ENCODE assay signal across 1 cellular context in the genomic region with DNA sequence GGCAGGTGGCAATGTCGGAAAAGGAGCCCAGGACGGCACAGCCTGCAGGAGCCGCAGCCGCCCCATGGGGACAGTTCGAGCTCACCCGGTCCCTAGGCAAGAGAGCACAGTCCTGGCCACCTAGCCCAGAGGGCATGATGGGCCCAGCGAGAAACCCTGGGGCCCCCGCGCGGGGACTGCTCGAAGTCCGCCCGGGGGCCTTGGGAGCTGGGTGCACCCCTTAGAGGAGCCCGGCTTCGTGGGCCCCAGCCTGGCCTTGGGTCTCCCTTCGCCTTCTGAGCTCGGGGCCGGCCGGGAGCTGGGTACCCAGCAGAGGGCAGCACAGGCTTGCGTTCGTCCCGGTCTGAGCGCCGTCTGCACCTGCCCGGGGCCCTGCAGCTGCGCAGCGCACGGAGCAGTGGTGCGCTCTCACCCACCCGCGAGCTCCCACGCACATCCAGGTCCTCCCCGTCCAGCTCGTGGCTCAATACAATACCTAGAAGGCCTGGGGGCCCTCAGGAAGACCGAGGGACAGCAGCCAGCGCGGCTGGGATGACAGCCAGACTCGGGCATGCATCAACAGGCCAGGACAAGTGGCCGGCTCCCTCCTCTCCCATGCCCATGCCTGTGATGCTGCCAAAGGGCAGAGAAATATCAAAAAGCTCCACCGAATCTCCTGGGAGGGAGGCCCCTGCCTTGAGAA.
TF ChIP-seq lines count a peak whose summit lies in the region.

No MANE protein-coding gene starts in this region.

TF ChIP-seq in HepG2, 621 proteins besides CTCF, POLR2A, EP300 and RAD21 (continued from another document and continues in another):
- TF ChIP-seq, protein P1, sequence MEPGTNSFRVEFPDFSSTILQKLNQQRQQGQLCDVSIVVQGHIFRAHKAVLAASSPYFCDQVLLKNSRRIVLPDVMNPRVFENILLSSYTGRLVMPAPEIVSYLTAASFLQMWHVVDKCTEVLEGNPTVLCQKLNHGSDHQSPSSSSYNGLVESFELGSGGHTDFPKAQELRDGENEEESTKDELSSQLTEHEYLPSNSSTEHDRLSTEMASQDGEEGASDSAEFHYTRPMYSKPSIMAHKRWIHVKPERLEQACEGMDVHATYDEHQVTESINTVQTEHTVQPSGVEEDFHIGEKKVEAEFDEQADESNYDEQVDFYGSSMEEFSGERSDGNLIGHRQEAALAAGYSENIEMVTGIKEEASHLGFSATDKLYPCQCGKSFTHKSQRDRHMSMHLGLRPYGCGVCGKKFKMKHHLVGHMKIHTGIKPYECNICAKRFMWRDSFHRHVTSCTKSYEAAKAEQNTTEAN (CRISPR knock-in tag; conservative IDR thresholded peaks at IDR 0.05) = no peak
- TF ChIP-seq, protein P2, sequence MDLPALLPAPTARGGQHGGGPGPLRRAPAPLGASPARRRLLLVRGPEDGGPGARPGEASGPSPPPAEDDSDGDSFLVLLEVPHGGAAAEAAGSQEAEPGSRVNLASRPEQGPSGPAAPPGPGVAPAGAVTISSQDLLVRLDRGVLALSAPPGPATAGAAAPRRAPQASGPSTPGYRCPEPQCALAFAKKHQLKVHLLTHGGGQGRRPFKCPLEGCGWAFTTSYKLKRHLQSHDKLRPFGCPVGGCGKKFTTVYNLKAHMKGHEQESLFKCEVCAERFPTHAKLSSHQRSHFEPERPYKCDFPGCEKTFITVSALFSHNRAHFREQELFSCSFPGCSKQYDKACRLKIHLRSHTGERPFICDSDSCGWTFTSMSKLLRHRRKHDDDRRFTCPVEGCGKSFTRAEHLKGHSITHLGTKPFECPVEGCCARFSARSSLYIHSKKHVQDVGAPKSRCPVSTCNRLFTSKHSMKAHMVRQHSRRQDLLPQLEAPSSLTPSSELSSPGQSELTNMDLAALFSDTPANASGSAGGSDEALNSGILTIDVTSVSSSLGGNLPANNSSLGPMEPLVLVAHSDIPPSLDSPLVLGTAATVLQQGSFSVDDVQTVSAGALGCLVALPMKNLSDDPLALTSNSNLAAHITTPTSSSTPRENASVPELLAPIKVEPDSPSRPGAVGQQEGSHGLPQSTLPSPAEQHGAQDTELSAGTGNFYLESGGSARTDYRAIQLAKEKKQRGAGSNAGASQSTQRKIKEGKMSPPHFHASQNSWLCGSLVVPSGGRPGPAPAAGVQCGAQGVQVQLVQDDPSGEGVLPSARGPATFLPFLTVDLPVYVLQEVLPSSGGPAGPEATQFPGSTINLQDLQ (CRISPR knock-in tag; IDR thresholded peaks at IDR 0.05) = no peak
- TF ChIP-seq ZNF788 (CRISPR knock-in tag; IDR thresholded peaks at IDR 0.05; ENCODE audit: borderline replicate concordance) = no peak; the same call in 1 of the 2 replicates
- TF ChIP-seq MXI1 (IDR thresholded peaks at IDR 0.05; ENCODE audit: borderline replicate concordance, low read depth, low read length) = no peak
- no peak for TF ChIP-seq TCF7 (IDR thresholded peaks at IDR 0.05; ENCODE audit: low read depth)
- TF ChIP-seq, protein P3, sequence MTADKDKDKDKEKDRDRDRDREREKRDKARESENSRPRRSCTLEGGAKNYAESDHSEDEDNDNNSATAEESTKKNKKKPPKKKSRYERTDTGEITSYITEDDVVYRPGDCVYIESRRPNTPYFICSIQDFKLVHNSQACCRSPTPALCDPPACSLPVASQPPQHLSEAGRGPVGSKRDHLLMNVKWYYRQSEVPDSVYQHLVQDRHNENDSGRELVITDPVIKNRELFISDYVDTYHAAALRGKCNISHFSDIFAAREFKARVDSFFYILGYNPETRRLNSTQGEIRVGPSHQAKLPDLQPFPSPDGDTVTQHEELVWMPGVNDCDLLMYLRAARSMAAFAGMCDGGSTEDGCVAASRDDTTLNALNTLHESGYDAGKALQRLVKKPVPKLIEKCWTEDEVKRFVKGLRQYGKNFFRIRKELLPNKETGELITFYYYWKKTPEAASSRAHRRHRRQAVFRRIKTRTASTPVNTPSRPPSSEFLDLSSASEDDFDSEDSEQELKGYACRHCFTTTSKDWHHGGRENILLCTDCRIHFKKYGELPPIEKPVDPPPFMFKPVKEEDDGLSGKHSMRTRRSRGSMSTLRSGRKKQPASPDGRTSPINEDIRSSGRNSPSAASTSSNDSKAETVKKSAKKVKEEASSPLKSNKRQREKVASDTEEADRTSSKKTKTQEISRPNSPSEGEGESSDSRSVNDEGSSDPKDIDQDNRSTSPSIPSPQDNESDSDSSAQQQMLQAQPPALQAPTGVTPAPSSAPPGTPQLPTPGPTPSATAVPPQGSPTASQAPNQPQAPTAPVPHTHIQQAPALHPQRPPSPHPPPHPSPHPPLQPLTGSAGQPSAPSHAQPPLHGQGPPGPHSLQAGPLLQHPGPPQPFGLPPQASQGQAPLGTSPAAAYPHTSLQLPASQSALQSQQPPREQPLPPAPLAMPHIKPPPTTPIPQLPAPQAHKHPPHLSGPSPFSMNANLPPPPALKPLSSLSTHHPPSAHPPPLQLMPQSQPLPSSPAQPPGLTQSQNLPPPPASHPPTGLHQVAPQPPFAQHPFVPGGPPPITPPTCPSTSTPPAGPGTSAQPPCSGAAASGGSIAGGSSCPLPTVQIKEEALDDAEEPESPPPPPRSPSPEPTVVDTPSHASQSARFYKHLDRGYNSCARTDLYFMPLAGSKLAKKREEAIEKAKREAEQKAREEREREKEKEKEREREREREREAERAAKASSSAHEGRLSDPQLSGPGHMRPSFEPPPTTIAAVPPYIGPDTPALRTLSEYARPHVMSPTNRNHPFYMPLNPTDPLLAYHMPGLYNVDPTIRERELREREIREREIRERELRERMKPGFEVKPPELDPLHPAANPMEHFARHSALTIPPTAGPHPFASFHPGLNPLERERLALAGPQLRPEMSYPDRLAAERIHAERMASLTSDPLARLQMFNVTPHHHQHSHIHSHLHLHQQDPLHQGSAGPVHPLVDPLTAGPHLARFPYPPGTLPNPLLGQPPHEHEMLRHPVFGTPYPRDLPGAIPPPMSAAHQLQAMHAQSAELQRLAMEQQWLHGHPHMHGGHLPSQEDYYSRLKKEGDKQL (CRISPR knock-in tag; IDR thresholded peaks at IDR 0.05; ENCODE audit: low read depth) = no peak
- no peak for TF ChIP-seq NBN (conservative IDR thresholded peaks at IDR 0.05)
- no peak for TF ChIP-seq POLR2G (IDR thresholded peaks at IDR 0.05; ENCODE audit: low read depth, low read length)
- TF ChIP-seq, protein P4, sequence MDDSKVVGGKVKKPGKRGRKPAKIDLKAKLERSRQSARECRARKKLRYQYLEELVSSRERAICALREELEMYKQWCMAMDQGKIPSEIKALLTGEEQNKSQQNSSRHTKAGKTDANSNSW (CRISPR knock-in tag; IDR thresholded peaks at IDR 0.05; ENCODE audit: borderline replicate concordance) = no peak
- no peak for TF ChIP-seq ZNF263 (CRISPR knock-in tag; IDR thresholded peaks at IDR 0.05)
- 0 out of 2 replicates have a peak, but pooled peaks have one; percentile 11 for TF ChIP-seq ELF1 (CRISPR knock-in tag; IDR thresholded peaks at IDR 0.05)
- no peak for TF ChIP-seq CHD2 (IDR thresholded peaks at IDR 0.05; ENCODE audit: low read depth, low read length)
- TF ChIP-seq, protein P5, sequence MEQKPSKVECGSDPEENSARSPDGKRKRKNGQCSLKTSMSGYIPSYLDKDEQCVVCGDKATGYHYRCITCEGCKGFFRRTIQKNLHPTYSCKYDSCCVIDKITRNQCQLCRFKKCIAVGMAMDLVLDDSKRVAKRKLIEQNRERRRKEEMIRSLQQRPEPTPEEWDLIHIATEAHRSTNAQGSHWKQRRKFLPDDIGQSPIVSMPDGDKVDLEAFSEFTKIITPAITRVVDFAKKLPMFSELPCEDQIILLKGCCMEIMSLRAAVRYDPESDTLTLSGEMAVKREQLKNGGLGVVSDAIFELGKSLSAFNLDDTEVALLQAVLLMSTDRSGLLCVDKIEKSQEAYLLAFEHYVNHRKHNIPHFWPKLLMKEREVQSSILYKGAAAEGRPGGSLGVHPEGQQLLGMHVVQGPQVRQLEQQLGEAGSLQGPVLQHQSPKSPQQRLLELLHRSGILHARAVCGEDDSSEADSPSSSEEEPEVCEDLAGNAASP (CRISPR knock-in tag; IDR thresholded peaks at IDR 0.05; ENCODE audit: borderline replicate concordance) = no peak
- no peak for TF ChIP-seq ZFP36 (IDR thresholded peaks at IDR 0.05; ENCODE audit: borderline replicate concordance, low read depth, low read length, partially characterized antibody)
- TF ChIP-seq, protein P6, sequence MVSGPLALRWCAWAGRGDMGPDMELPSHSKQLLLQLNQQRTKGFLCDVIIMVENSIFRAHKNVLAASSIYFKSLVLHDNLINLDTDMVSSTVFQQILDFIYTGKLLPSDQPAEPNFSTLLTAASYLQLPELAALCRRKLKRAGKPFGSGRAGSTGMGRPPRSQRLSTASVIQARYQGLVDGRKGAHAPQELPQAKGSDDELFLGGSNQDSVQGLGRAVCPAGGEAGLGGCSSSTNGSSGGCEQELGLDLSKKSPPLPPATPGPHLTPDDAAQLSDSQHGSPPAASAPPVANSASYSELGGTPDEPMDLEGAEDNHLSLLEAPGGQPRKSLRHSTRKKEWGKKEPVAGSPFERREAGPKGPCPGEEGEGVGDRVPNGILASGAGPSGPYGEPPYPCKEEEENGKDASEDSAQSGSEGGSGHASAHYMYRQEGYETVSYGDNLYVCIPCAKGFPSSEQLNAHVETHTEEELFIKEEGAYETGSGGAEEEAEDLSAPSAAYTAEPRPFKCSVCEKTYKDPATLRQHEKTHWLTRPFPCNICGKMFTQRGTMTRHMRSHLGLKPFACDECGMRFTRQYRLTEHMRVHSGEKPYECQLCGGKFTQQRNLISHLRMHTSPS (CRISPR knock-in tag; IDR thresholded peaks at IDR 0.05; ENCODE audit: low read depth) = no peak; the same call in 1 of the 2 replicates
- TF ChIP-seq, protein P7, sequence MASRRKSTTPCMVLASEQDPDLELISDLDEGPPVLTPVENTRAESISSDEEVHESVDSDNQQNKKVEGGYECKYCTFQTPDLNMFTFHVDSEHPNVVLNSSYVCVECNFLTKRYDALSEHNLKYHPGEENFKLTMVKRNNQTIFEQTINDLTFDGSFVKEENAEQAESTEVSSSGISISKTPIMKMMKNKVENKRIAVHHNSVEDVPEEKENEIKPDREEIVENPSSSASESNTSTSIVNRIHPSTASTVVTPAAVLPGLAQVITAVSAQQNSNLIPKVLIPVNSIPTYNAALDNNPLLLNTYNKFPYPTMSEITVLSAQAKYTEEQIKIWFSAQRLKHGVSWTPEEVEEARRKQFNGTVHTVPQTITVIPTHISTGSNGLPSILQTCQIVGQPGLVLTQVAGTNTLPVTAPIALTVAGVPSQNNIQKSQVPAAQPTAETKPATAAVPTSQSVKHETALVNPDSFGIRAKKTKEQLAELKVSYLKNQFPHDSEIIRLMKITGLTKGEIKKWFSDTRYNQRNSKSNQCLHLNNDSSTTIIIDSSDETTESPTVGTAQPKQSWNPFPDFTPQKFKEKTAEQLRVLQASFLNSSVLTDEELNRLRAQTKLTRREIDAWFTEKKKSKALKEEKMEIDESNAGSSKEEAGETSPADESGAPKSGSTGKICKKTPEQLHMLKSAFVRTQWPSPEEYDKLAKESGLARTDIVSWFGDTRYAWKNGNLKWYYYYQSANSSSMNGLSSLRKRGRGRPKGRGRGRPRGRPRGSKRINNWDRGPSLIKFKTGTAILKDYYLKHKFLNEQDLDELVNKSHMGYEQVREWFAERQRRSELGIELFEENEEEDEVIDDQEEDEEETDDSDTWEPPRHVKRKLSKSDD (CRISPR knock-in tag; IDR thresholded peaks at IDR 0.05; ENCODE audit: low read depth) = no peak
- no peak for TF ChIP-seq ZNF530 (CRISPR knock-in tag; IDR thresholded peaks at IDR 0.05; ENCODE audit: low read depth)
- TF ChIP-seq, protein P8, sequence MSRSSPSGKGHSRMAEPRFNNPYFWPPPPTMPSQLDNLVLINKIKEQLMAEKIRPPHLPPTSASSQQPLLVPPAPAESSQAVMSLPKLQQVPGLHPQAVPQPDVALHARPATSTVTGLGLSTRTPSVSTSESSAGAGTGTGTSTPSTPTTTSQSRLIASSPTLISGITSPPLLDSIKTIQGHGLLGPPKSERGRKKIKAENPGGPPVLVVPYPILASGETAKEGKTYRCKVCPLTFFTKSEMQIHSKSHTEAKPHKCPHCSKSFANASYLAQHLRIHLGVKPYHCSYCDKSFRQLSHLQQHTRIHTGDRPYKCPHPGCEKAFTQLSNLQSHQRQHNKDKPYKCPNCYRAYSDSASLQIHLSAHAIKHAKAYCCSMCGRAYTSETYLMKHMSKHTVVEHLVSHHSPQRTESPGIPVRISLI (CRISPR knock-in tag; IDR thresholded peaks at IDR 0.05; ENCODE audit: borderline replicate concordance) = no peak
- TF ChIP-seq, protein P9, sequence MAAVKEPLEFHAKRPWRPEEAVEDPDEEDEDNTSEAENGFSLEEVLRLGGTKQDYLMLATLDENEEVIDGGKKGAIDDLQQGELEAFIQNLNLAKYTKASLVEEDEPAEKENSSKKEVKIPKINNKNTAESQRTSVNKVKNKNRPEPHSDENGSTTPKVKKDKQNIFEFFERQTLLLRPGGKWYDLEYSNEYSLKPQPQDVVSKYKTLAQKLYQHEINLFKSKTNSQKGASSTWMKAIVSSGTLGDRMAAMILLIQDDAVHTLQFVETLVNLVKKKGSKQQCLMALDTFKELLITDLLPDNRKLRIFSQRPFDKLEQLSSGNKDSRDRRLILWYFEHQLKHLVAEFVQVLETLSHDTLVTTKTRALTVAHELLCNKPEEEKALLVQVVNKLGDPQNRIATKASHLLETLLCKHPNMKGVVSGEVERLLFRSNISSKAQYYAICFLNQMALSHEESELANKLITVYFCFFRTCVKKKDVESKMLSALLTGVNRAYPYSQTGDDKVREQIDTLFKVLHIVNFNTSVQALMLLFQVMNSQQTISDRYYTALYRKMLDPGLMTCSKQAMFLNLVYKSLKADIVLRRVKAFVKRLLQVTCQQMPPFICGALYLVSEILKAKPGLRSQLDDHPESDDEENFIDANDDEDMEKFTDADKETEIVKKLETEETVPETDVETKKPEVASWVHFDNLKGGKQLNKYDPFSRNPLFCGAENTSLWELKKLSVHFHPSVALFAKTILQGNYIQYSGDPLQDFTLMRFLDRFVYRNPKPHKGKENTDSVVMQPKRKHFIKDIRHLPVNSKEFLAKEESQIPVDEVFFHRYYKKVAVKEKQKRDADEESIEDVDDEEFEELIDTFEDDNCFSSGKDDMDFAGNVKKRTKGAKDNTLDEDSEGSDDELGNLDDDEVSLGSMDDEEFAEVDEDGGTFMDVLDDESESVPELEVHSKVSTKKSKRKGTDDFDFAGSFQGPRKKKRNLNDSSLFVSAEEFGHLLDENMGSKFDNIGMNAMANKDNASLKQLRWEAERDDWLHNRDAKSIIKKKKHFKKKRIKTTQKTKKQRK (IDR thresholded peaks at IDR 0.05; ENCODE audit: low read length) = no peak
- TF ChIP-seq ZNF138 (CRISPR knock-in tag; IDR thresholded peaks at IDR 0.05; ENCODE audit: low read depth) = no peak
- TF ChIP-seq, protein P10, sequence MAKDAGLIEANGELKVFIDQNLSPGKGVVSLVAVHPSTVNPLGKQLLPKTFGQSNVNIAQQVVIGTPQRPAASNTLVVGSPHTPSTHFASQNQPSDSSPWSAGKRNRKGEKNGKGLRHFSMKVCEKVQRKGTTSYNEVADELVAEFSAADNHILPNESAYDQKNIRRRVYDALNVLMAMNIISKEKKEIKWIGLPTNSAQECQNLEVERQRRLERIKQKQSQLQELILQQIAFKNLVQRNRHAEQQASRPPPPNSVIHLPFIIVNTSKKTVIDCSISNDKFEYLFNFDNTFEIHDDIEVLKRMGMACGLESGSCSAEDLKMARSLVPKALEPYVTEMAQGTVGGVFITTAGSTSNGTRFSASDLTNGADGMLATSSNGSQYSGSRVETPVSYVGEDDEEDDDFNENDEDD (CRISPR knock-in tag; IDR thresholded peaks at IDR 0.05; ENCODE audit: borderline replicate concordance) = peak; percentile 20; the same call in 1 of the 2 replicates
- 0 out of 2 replicates have a peak, but pooled peaks have one; percentile 44 for TF ChIP-seq ZNF891 (CRISPR knock-in tag; IDR thresholded peaks at IDR 0.05)
- TF ChIP-seq ZNF660 (CRISPR knock-in tag; IDR thresholded peaks at IDR 0.05; ENCODE audit: borderline replicate concordance, low read depth) = no peak
